Comparison of ENCODE assay signal across 1 cellular context in the genomic region with DNA sequence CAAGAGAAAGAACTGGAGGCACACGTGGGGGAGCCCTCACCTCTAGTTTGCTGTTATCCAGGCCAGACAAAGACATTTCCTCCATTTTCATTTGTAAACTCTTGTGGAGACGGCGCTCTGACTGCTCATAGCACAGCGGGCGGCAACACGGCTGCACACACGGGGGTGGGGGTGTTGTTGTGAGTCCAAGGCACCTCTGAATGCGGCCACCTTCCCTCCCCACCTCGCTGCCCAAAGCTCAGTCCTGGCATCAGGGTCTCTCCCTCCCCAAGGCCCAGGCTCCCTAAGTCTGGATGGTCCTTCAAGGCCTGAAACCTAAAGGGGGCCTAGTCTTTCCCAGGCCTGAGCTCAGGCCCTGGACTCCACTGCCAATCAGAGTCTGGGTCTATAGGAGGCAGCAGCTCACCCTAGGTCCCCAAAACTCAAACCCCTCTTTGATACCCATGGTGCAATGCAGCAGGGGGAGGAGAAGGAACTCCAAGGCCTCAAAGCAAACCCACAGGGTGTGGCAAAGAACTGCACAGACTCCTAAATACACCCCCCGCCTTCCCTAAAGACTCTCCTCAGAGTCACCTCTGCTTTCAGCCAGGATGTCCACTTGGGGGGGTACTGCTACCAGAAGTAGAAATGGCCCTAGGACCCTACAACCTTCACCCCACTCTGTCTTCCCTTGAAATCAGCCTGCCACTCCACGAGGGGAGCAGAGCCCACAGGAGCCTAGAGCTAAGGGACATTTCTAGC.
TF ChIP-seq lines count a peak whose summit lies in the region.

No MANE protein-coding gene starts in this region.

TF ChIP-seq in IMR-90, 13 proteins besides CTCF, POLR2A, EP300 and RAD21:
- TF ChIP-seq, protein P1, sequence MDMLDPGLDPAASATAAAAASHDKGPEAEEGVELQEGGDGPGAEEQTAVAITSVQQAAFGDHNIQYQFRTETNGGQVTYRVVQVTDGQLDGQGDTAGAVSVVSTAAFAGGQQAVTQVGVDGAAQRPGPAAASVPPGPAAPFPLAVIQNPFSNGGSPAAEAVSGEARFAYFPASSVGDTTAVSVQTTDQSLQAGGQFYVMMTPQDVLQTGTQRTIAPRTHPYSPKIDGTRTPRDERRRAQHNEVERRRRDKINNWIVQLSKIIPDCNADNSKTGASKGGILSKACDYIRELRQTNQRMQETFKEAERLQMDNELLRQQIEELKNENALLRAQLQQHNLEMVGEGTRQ (IDR thresholded peaks at IDR 0.05; ENCODE audit: low read depth, low read length): no peak
- TF ChIP-seq SMC3 (IDR thresholded peaks at IDR 0.05; ENCODE audit: low read depth, low read length) (0 out of 2 replicates have a peak, but pooled peaks have one; percentile 10), RCOR1 (IDR thresholded peaks at IDR 0.05; ENCODE audit: insufficient replicate concordance, low read length) (no peak), MAFK (IDR thresholded peaks at IDR 0.05; ENCODE audit: low read depth, low read length) (no peak)
